In the genomic region with DNA sequence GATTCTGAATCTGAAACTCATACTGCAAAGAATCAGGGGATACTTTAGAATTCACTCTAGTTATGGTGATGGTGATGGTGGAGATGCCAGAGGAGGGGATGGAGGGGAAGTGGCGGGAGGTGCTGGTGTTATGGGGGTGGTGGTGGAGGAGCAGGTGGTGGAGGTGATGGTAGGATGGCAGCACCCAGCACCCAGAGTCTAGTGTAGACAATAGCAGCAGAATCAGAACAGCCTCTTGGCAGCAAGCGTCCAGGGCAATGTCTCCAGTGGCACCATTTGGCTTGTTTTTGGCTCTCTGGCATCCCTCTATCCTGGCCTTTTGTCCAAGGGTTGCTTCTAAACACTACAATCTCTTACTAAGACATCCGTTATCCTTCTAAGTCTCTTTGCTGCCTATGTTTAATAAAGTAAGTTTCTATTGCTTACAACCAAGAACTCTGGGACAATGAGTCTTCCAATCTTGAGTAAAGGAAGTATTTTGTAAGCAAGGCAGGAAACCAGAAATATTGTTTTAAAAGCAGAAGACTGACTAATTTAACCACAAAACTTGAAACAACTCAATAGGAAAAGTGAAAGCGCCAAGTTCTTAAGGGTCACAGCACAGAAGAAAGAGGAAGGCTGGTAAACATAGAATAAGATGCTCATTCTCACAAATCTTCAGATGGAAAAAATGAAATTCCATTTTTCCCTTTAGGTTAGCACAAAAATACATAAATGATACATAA, we compare ENCODE assay signal across 1 cellular context.
TF ChIP-seq lines count a peak whose summit lies in the region.

No MANE protein-coding gene starts in this region.

TF ChIP-seq in IMR-90, 13 proteins besides CTCF, POLR2A, EP300 and RAD21:
- TF ChIP-seq, protein P1, sequence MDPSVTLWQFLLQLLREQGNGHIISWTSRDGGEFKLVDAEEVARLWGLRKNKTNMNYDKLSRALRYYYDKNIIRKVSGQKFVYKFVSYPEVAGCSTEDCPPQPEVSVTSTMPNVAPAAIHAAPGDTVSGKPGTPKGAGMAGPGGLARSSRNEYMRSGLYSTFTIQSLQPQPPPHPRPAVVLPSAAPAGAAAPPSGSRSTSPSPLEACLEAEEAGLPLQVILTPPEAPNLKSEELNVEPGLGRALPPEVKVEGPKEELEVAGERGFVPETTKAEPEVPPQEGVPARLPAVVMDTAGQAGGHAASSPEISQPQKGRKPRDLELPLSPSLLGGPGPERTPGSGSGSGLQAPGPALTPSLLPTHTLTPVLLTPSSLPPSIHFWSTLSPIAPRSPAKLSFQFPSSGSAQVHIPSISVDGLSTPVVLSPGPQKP (IDR thresholded peaks at IDR 0.05; ENCODE audit: borderline replicate concordance, low read depth, low read length): no peak
- TF ChIP-seq NFE2L2 (IDR thresholded peaks at IDR 0.05; ENCODE audit: low read depth, low read length) (no peak), MAZ (IDR thresholded peaks at IDR 0.05; ENCODE audit: borderline replicate concordance, low read depth, low read length) (no peak), MAFK (IDR thresholded peaks at IDR 0.05; ENCODE audit: low read depth, low read length) (no peak), RFX5 (IDR thresholded peaks at IDR 0.05; ENCODE audit: low read depth, low read length) (no peak)
